Comparison of ENCODE assay signal across 9 cellular contexts in genomic region chrX:91770619-91771488, GRCh38. TPM values are rescaled to one million over a fixed set of nuclear protein-coding genes. Genes with fewer than 3 reads are reported as not detected.
DNase-seq lines count a peak whose midpoint lies in the region; ATAC-seq, FAIRE-seq and TF ChIP-seq lines count a peak whose summit lies in the region.
"Not testable (repeated sequence)": the region's sequence is repeated elsewhere in the genome, so short reads cannot be mapped to it uniquely, and the experiment has no call there.
"Had no signal": no experiment of that assay in that cellular context is flagged by ENCODE, and none has a peak within 500 bp of the region (broad histone marks: within the 10 kb centered on the region; RNA-seq: fewer than 3 reads in every experiment).

No MANE protein-coding gene starts in this region.

- peak; percentile 75 for ATAC-seq in CD8-positive, alpha-beta T cell
- ATAC-seq in GM19328 (IDR thresholded peaks at IDR 0.05; ENCODE audit: unreplicated experiment) (peak; percentile 91), HG03097 (IDR thresholded peaks at IDR 0.05; ENCODE audit: low FRiP score, unreplicated experiment) (peak; percentile 99)
- ATAC-seq in activated T-cell treated with anti-CD3 and anti-CD28 coated beads, Interleukin-2, amount 50 U/mL, for 4 hours, result peak; percentile 73 to 87

- not testable (repeated sequence) for H4K20me1 ChIP-seq in MM.1S (ENCODE audit: insufficient read depth, low read length)

- POLR2A ChIA-PET in CD8-positive, alpha-beta T cell (lab: Charles Lee), result not testable (repeated sequence)

- TF ChIP-seq POLR2A in H54 (IDR thresholded peaks at IDR 0.05; ENCODE audit: low read depth, low read length), result not testable (repeated sequence)

- CTCF ChIA-PET in CD8-positive, alpha-beta T cell (lab: Charles Lee), result not testable (repeated sequence)

- H2AFZ ChIP-seq in MM.1S (ENCODE audit: low read length), result peak overlapping the region; percentile 48; the same call in 1 of the 2 replicates

- H3K4me2 ChIP-seq in MM.1S (ENCODE audit: low read depth, low read length), result peak overlapping the region; percentile 32

- not testable (repeated sequence) for H3K79me2 ChIP-seq in MM.1S (ENCODE audit: low read length)

- FAIRE-seq in H54 (lab: Jason Lieb, UNC), result peak; percentile 98

- DNase-seq in CD8-positive, alpha-beta T cell; H54 (ENCODE audit: insufficient read length, low spot score); activated T-cell treated with anti-CD3 and anti-CD28 coated beads, Interleukin-2, amount 50 U/mL, for 4 hours; glutamatergic neuron; nephron progenitor cell: not testable (repeated sequence)
- DNase-seq in MM.1S, result peak; percentile 36

- not testable (repeated sequence) for H3F3A ChIP-seq in MM.1S (ENCODE audit: insufficient read depth, low read length)

- not testable (repeated sequence) for H3K36me3 ChIP-seq in CD8-positive, alpha-beta T cell (ENCODE audit: insufficient read depth, low read length); MM.1S (replicated peaks; ENCODE audit: insufficient read depth, low read length)

- H3K27ac ChIP-seq in CD8-positive, alpha-beta T cell (ENCODE audit: low read depth, low read length); MM.1S (ENCODE audit: low read length): not testable (repeated sequence)

- not testable (repeated sequence) for H3K9me3 Mint-ChIP-seq in CD8-positive, alpha-beta T cell; activated T-cell treated with anti-CD3 and anti-CD28 coated beads, Interleukin-2, amount 50 U/mL, for 4 hours; glutamatergic neuron (ENCODE audit: unreplicated experiment); nephron progenitor cell

- not testable (repeated sequence) for H3K9me2 ChIP-seq in MM.1S (replicated peaks; ENCODE audit: insufficient read depth, low read length)

- not testable (repeated sequence) for H3K27me3 Mint-ChIP-seq in CD8-positive, alpha-beta T cell (ENCODE audit: low read depth); activated T-cell treated with anti-CD3 and anti-CD28 coated beads, Interleukin-2, amount 50 U/mL, for 4 hours (ENCODE audit: low read depth); glutamatergic neuron (ENCODE audit: unreplicated experiment); nephron progenitor cell (ENCODE audit: low read depth, poor library complexity)

- not testable (repeated sequence) for H3K27me3 ChIP-seq in CD8-positive, alpha-beta T cell (ENCODE audit: insufficient read depth, low read length); MM.1S (replicated peaks; ENCODE audit: insufficient read depth, low read length)

- H3K27ac Mint-ChIP-seq in CD8-positive, alpha-beta T cell; glutamatergic neuron (ENCODE audit: unreplicated experiment); nephron progenitor cell: not testable (repeated sequence)

- not testable (repeated sequence) for H3K4me3 ChIP-seq in CD8-positive, alpha-beta T cell (ENCODE audit: low read depth, low read length)
- peak overlapping the region; percentile 25; the same call in 1 of the 2 replicates for H3K4me3 ChIP-seq in MM.1S (ENCODE audit: low read length)

- intact Hi-C loops in CD8-positive, alpha-beta T cell (cut with DNase I, micrococcal nuclease), result not testable (repeated sequence)

- not testable (repeated sequence) for TF ChIP-seq CTCF in CD8-positive, alpha-beta T cell (IDR thresholded peaks at IDR 0.05)
- TF ChIP-seq CTCF in MM.1S (IDR thresholded peaks at IDR 0.05; ENCODE audit: low read length) (peak; percentile 19), glutamatergic neuron (IDR thresholded peaks at IDR 0.05; ENCODE audit: partially characterized antibody, unreplicated experiment) (peak; percentile 22), nephron progenitor cell (IDR thresholded peaks at IDR 0.05) (peak; percentile 42)

- not testable (repeated sequence) for H3K36me3 Mint-ChIP-seq in CD8-positive, alpha-beta T cell; activated T-cell treated with anti-CD3 and anti-CD28 coated beads, Interleukin-2, amount 50 U/mL, for 4 hours (ENCODE audit: insufficient read depth); glutamatergic neuron (ENCODE audit: unreplicated experiment); nephron progenitor cell (ENCODE audit: low read depth)

- not testable (repeated sequence) for H3K4me1 Mint-ChIP-seq in CD8-positive, alpha-beta T cell (ENCODE audit: low read depth); activated T-cell treated with anti-CD3 and anti-CD28 coated beads, Interleukin-2, amount 50 U/mL, for 4 hours (ENCODE audit: low read depth); glutamatergic neuron (ENCODE audit: low read depth, unreplicated experiment); nephron progenitor cell

- not testable (repeated sequence) for H3K9me3 ChIP-seq in CD8-positive, alpha-beta T cell (ENCODE audit: low read length); MM.1S (replicated peaks; ENCODE audit: insufficient read depth, low read length)

- H3K4me3 Mint-ChIP-seq in CD8-positive, alpha-beta T cell, result peak overlapping the region; percentile 3
- H3K4me3 Mint-ChIP-seq in activated T-cell treated with anti-CD3 and anti-CD28 coated beads, Interleukin-2, amount 50 U/mL, for 4 hours; glutamatergic neuron (ENCODE audit: unreplicated experiment): not testable (repeated sequence)
- peak overlapping the region; percentile 56 for H3K4me3 Mint-ChIP-seq in nephron progenitor cell

- not testable (repeated sequence) for H3K9ac ChIP-seq in MM.1S (ENCODE audit: low read length)

- not testable (repeated sequence) for H3K4me1 ChIP-seq in CD8-positive, alpha-beta T cell (ENCODE audit: insufficient read depth, low read length); MM.1S (ENCODE audit: low read length)

RNA-seq across cellular contexts. Expression of gene PCDH11X, which starts 8.3 kb away (rescaled TPM):
- total RNA-seq in CD8-positive, alpha-beta T cell, result not detected
- total RNA-seq in activated T-cell treated with anti-CD3 and anti-CD28 coated beads, Interleukin-2, amount 50 U/mL, for 4 hours, result not detected
- 2.2 TPM for total RNA-seq in glutamatergic neuron (ENCODE audit: unreplicated experiment)
- total RNA-seq: dermis blood vessel endothelial cell had no signal
